Comparison of ENCODE assay signal across 14 cellular contexts in the genomic region with DNA sequence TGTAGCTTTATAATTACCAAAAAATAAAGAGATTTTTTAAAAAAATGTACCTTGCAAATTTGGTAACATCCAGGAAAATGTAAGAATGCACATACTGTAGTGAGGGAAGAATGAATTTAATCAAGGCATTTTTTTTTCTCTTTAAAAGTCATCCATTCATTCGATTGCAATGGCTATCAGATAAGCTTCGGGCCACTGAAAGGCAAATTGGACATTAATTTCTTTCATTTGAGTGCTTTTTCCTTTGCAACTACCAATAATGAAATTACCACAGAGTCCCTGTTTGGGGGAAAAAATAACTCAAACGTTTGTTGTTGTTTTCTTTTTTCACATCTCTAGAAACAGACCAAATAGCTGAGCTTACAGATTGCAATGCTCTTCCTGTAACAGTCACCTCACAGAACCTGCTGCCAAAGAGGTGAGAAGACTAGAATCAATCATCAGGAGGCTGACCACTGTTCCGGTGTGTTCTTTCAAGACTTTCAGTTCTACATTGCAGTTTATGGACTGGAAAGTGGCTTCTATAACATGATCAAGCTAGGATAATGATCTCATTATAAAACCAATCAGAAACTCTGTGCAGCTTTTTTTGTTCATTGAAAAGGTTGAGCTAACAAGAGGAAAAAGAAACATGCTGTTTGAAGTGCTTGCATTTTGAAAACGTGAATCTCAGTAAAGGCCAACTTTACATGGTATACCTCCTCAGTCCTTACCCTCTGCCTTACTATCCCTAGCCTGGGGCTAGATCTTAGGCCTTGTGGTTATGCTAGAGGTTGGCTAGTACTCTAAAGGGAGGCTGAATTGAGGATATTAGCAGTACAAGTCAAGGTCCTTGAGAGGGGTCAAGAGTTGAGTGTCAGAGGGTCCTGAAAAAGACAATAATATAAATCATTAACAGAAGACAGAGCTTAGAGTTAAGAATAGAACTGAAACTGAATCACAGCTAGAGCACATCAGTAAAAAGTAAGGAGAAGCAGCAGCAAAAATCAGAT.
DNase-seq lines count a peak whose midpoint lies in the region; ATAC-seq, FAIRE-seq and TF ChIP-seq lines count a peak whose summit lies in the region.
"Had no signal": no experiment of that assay in that cellular context is flagged by ENCODE, and none has a peak within 500 bp of the region (broad histone marks: within the 10 kb centered on the region; RNA-seq: fewer than 3 reads in every experiment).

No MANE protein-coding gene starts in this region.

- H3K9me3 ChIP-seq in left lung (no peaks in the 10 kb centered on the region), body of pancreas (peaks cover 0 to 6% (median 0%) of the 10 kb centered on the region in 3 donors)

- no peak for TF ChIP-seq CTCF in GM20000 (IDR thresholded peaks at IDR 0.05; ENCODE audit: extremely low read depth, missing control alignments)
- no peak for TF ChIP-seq CTCF in KMS-11 (conservative IDR thresholded peaks at IDR 0.05; ENCODE audit: low read depth, low read length)
- no peak for TF ChIP-seq CTCF in left lung (IDR thresholded peaks at IDR 0.05)
- TF ChIP-seq CTCF in body of pancreas (IDR thresholded peaks at IDR 0.05): no peak

- intact Hi-C loops in left lung (cut with DNase I) (no loop called here), body of pancreas (cut with DNase I) (no loop called here)

- H4K20me1 ChIP-seq in KMS-11 (ENCODE audit: insufficient read depth): no peaks in the 10 kb centered on the region

- no peak overlapping the region for H3K4me3 ChIP-seq in KMS-11 (IDR thresholded peaks at IDR 0.05; ENCODE audit: insufficient read depth, low read depth, low read length)
- no peak overlapping the region for H3K4me3 ChIP-seq in left lung
- H3K4me3 ChIP-seq in body of pancreas: no peak overlapping the region
- H3K4me3 ChIP-seq: skin epidermis had no signal

- peak overlapping the region; percentile 49 for H3K4me2 ChIP-seq in KMS-11

- DNase-seq in GM18507 (ENCODE audit: extremely low spot score, insufficient read length, low read depth) (peak; percentile 4), GM20000 (ENCODE audit: low spot score) (peak; percentile 13), left lung (no peak), NCI-H2171 (lab: John Stamatoyannopoulos, UW) (no peak), body of pancreas (no peak)
- DNase-seq in activated effector memory CD4-positive, alpha-beta T cell treated with anti-CD3 and anti-CD28 coated beads, Interleukin-2, amount 50 U/mL, for 16 hours: no peak
- DNase-seq: activated CD4-positive, CD25-positive, alpha-beta regulatory T cell treated with anti-CD3 and anti-CD28 coated beads, Interleukin-2, amount 50 U/mL, for 72 hours; H7; naive thymus-derived CD4-positive, alpha-beta T cell; NCI-H2171 treated with DMSO at 0.1 percent for 48 hours had no signal

- no peak overlapping the region for H3K9ac ChIP-seq in KMS-11

- H3K4me1 ChIP-seq in KMS-11 (ENCODE audit: low read depth, poor library complexity, severe bottlenecking) (peaks cover 23% of the 10 kb centered on the region), left lung (no peaks in the 10 kb centered on the region), body of pancreas (no peaks in the 10 kb centered on the region)

- H2AFZ ChIP-seq in KMS-11 (ENCODE audit: low read depth): peak overlapping the region; percentile 31; the same call in 1 of the 2 replicates

- no peak for TF ChIP-seq POLR2A in body of pancreas (IDR thresholded peaks at IDR 0.05)

- ATAC-seq in HG02970 (IDR thresholded peaks at IDR 0.05; ENCODE audit: low FRiP score, unreplicated experiment) (peak; percentile 92), left lung (no peak), body of pancreas (no peak)
- ATAC-seq: naive thymus-derived CD4-positive, alpha-beta T cell had no signal

- no peaks in the 10 kb centered on the region for H3K36me3 ChIP-seq in KMS-11 (ENCODE audit: insufficient read depth)
- no peaks in the 10 kb centered on the region for H3K36me3 ChIP-seq in left lung
- no peaks in the 10 kb centered on the region for H3K36me3 ChIP-seq in body of pancreas (replicated peaks in 1 of 2; ENCODE audit: insufficient read depth in 1 of 2, low read depth in 2 of 2)

- H3K27me3 ChIP-seq in KMS-11 (ENCODE audit: insufficient read depth, low read depth) (no peaks in the 10 kb centered on the region), left lung (no peaks in the 10 kb centered on the region), body of pancreas (no peaks in the 10 kb centered on the region)

- WGBS in body of pancreas, 2 donors: 35 to 41% methylated on average over 5 of the region's 5 CpGs

- peak overlapping the region; percentile 17; the same call in 1 of the 2 replicates for H3K27ac ChIP-seq in KMS-11
- no peak overlapping the region for H3K27ac ChIP-seq in left lung
- no peak overlapping the region for H3K27ac ChIP-seq in body of pancreas
- H3K27ac ChIP-seq: skin epidermis had no signal

- H3K79me2 ChIP-seq in KMS-11 (ENCODE audit: insufficient read depth, low read depth): no peaks in the 10 kb centered on the region

- FAIRE-seq in GM18507 (lab: Jason Lieb, UNC): peak; percentile 76
- FAIRE-seq: islet of Langerhans had no signal

Comparison
In these comparisons a context has a peak if more than half of its experiments do, and no peak if none do; other contexts are left out.
1. DNase-seq: peak in GM18507 (single experiment) and GM20000 (single experiment); none in left lung (0 of 2), activated effector memory CD4-positive, alpha-beta T cell treated with anti-CD3 and anti-CD28 coated beads, Interleukin-2, amount 50 U/mL, for 16 hours (single experiment), NCI-H2171 (single experiment) and body of pancreas (0 of 4).